In the genomic region with DNA sequence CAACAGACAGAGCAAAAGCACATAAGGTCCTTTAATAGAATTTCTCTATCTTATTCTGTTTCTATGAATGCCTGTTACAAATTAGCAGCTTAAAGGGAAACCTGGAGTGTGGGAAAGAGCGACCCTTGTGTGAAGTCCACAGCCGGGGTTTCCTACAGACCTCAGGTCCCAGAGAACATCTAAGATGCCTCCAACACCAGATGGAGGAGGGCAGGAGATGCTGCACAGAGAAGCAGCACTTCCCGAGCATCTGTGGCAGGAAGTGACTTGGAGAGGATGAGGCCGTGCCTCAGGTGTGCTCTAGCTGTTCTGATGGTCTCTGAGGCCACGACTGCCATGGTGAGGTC, we compare ENCODE assay signal across 10 cellular contexts. TPM values are rescaled to one million over a fixed set of nuclear protein-coding genes. Genes with fewer than 3 reads are reported as not detected.
A peak's percentile ranks its signal among the peaks of the same experiment; 100 is the strongest.
DNase-seq lines count a peak whose midpoint lies in the region; ATAC-seq and TF ChIP-seq lines count a peak whose summit lies in the region.
"Had no signal": no experiment of that assay in that cellular context is flagged by ENCODE, and none has a peak within 500 bp of the region (broad histone marks: within the 10 kb centered on the region; RNA-seq: fewer than 3 reads in every experiment).

No MANE protein-coding gene starts in this region.

- H3K4me1 ChIP-seq in NT2/D1 (ENCODE audit: insufficient read depth, insufficient read length) (peaks cover 5% of the 10 kb centered on the region), osteoblast (ENCODE audit: insufficient read depth, low read length) (peaks cover 51% of the 10 kb centered on the region), Karpas-422 (ENCODE audit: low read length) (peaks cover 16% of the 10 kb centered on the region)

- H3K9ac ChIP-seq in NT2/D1 (ENCODE audit: insufficient read length, low read depth) (peak overlapping the region; percentile 1), Karpas-422 (ENCODE audit: low read length) (no peak overlapping the region)

- H3K4me2 ChIP-seq in osteoblast (ENCODE audit: insufficient read depth, low read length) (peak overlapping the region; percentile 66), Karpas-422 (ENCODE audit: low read depth, low read length, poor library complexity, severe bottlenecking) (no peak overlapping the region)

- H3K79me2 ChIP-seq in osteoblast (ENCODE audit: insufficient read depth, low read length) = no peaks in the 10 kb centered on the region
- H3K79me2 ChIP-seq in Karpas-422 (ENCODE audit: low read length) = no peaks in the 10 kb centered on the region

- H3K27me3 ChIP-seq in NT2/D1 (ENCODE audit: insufficient read depth, insufficient read length) (no peaks in the 10 kb centered on the region), osteoblast (ENCODE audit: insufficient read depth, low read length) (no peaks in the 10 kb centered on the region), Karpas-422 (ENCODE audit: low read length) (no peaks in the 10 kb centered on the region)

- H3K4me1 Mint-ChIP-seq in CD14-positive monocyte = peaks cover 100% of the 10 kb centered on the region
- peaks cover 91 to 94% of the 10 kb centered on the region in 2 donors for H3K4me1 Mint-ChIP-seq in effector memory CD8-positive, alpha-beta T cell (ENCODE audit: low read depth in 2 of 2)

- no peak for DNase-seq in CD14-positive monocyte (ENCODE audit: low spot score)
- no peak for DNase-seq in NT2/D1 (ENCODE audit: low read depth, low spot score)
- no peak for DNase-seq in effector memory CD8-positive, alpha-beta T cell
- DNase-seq in osteoblast (ENCODE audit: insufficient read length, low spot score, missing footprints) = no peak
- DNase-seq in NCI-H748 (lab: John Stamatoyannopoulos, UW; ENCODE audit: unreplicated experiment) = no peak
- DNase-seq in Karpas-422 = no peak
- DNase-seq in NCI-H748 treated with DMSO at 0.1 percent for 48 hours (lab: John Stamatoyannopoulos, UW) = no peak
- DNase-seq in NCI-H2081 treated with DMSO at 0.1 percent for 48 hours (lab: John Stamatoyannopoulos, UW) = no peak
- DNase-seq: NCI-H187 treated with DMSO at 0.1 percent for 48 hours, T-helper 9 cell had no signal

- peaks cover 3% of the 10 kb centered on the region; the same call in 1 of the 2 replicates for H3K9me3 ChIP-seq in NT2/D1 (ENCODE audit: insufficient read depth, low read length)
- H3K9me3 ChIP-seq in osteoblast (ENCODE audit: low read depth, low read length) = no peaks in the 10 kb centered on the region
- no peaks in the 10 kb centered on the region for H3K9me3 ChIP-seq in Karpas-422 (ENCODE audit: low read length)

- H3K9me3 Mint-ChIP-seq in CD14-positive monocyte = peaks cover under 1 to 3% (median 1%) of the 10 kb centered on the region in 7 donors
- peaks cover 0 to 8% of the 10 kb centered on the region in 2 donors for H3K9me3 Mint-ChIP-seq in effector memory CD8-positive, alpha-beta T cell

- H3K27ac Mint-ChIP-seq in CD14-positive monocyte = peak overlapping the region; percentile 91 to 98 (median 96)
- peak overlapping the region; percentile 97 to 99 for H3K27ac Mint-ChIP-seq in effector memory CD8-positive, alpha-beta T cell

- intact Hi-C loops in CD14-positive monocyte (cut with micrococcal nuclease) = loop anchor here (5.0 kb wide), 2 partner anchors 34 to 36 kb away; no protein-coding TSS in a partner anchor

- no peaks in the 10 kb centered on the region for H3K9me2 ChIP-seq in Karpas-422 (replicated peaks; ENCODE audit: insufficient read depth, low read length)

- H2AFZ ChIP-seq in osteoblast (ENCODE audit: low read length) (peak overlapping the region; percentile 59), Karpas-422 (ENCODE audit: low read length) (no peak overlapping the region)

- peaks cover 30 to 32% of the 10 kb centered on the region in 2 donors for H3K36me3 Mint-ChIP-seq in CD14-positive monocyte
- peaks cover 89% of the 10 kb centered on the region for H3K36me3 Mint-ChIP-seq in effector memory CD8-positive, alpha-beta T cell (ENCODE audit: insufficient read depth)

- ATAC-seq in effector memory CD8-positive, alpha-beta T cell (replicated peaks) = no peak

- peak overlapping the region; percentile 58 to 85 for H3K4me3 Mint-ChIP-seq in CD14-positive monocyte
- peak overlapping the region; percentile 82 to 83 for H3K4me3 Mint-ChIP-seq in effector memory CD8-positive, alpha-beta T cell

- H3K36me3 ChIP-seq in NT2/D1 (ENCODE audit: insufficient read depth, insufficient read length, low read length) = no peaks in the 10 kb centered on the region
- H3K36me3 ChIP-seq in osteoblast (ENCODE audit: insufficient read depth, low read length) = no peaks in the 10 kb centered on the region
- no peaks in the 10 kb centered on the region for H3K36me3 ChIP-seq in Karpas-422 (ENCODE audit: insufficient read depth, low read length)

- H3K27ac ChIP-seq in osteoblast (ENCODE audit: low read depth, low read length) (peak overlapping the region; percentile 65), Karpas-422 (ENCODE audit: low read length) (no peak overlapping the region)

- TF ChIP-seq CTCF in CD14-positive monocyte (IDR thresholded peaks at IDR 0.05) = no peak
- TF ChIP-seq CTCF in osteoblast (IDR thresholded peaks at IDR 0.05; ENCODE audit: extremely low read depth, low read depth, low read length) = no peak

- peaks cover 0 to 5% (median 0%) of the 10 kb centered on the region in 3 donors for H3K27me3 Mint-ChIP-seq in CD14-positive monocyte (ENCODE audit: low read depth in 3 of 3)
- no peaks in the 10 kb centered on the region for H3K27me3 Mint-ChIP-seq in effector memory CD8-positive, alpha-beta T cell

- peaks cover 2% of the 10 kb centered on the region for H4K20me1 ChIP-seq in osteoblast (ENCODE audit: insufficient read depth, low read length)
- H4K20me1 ChIP-seq in Karpas-422 (ENCODE audit: insufficient read depth, low read depth, low read length) = no peaks in the 10 kb centered on the region

- no peak overlapping the region for H3K4me3 ChIP-seq in NT2/D1 (ENCODE audit: insufficient read length, low read depth)
- peak overlapping the region; percentile 50 for H3K4me3 ChIP-seq in osteoblast (ENCODE audit: insufficient read depth, low read length)
- no peak overlapping the region for H3K4me3 ChIP-seq in Karpas-422 (ENCODE audit: low read length)

RNA-seq across cellular contexts. Expression of a gene that starts 26.8 kb away (rescaled TPM):
- polyA plus RNA-seq in CD14-positive monocyte = 100 to 1,000 TPM; 125 to 129 TPM
- 19.7 and 22.1 TPM in 2 replicates for total RNA-seq in osteoblast
- total RNA-seq in Karpas-422 (2014; rRNA removed; shearing (Covaris generic); ENCODE audit: low replicate concordance) = 4.8 and 7.3 TPM in 2 replicates
